Comparison of ENCODE assay signal across 8 cellular contexts in the genomic region with DNA sequence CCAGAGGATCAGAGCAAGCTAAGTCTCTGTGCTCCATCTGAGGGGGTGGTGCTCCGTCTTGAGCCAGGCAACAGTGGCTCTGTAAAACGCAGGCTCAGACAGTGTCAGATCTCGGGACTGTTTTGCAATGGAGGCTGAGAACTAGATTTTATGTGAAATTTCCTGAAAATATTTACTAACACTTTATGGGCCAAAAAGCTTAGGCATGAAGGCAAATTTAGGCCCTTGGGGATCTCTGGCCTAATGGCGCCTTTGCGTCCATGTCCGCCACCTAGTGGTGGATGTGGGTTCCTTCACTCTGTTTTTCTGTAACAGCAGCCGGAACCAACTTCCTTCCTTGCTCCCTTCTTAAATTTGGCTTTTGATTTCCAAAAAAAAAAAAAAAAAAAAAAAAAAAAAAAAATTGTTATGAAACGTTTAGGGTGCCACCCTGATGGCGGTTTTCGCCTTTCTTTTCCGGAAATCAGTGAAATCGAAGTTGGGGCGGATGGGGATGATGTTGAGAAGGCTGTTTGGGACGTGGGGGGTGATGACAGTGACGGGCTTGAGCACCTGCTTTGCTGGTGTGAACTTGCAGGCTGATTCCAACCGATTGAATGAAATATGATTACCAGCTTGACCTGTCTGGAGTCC. TPM values are rescaled to one million over a fixed set of nuclear protein-coding genes. Genes with fewer than 3 reads are reported as not detected.
A peak's percentile ranks its signal among the peaks of the same experiment; 100 is the strongest.
DNase-seq lines count a peak whose midpoint lies in the region; ATAC-seq, FAIRE-seq and TF ChIP-seq lines count a peak whose summit lies in the region.

No MANE protein-coding gene starts in this region.

- H3K4me2 ChIP-seq in OCI-LY7 (ENCODE audit: low read length), result no peak overlapping the region

- H3K9me3 ChIP-seq in OCI-LY7 (ENCODE audit: low read length), result no peaks in the 10 kb centered on the region
- peaks cover 0 to 23% (median 5%) of the 10 kb centered on the region in 11 donors for H3K9me3 ChIP-seq in heart right ventricle
- H3K9me3 ChIP-seq in small intestine (ENCODE audit: control insufficient read depth, low read depth), result no peaks in the 10 kb centered on the region

- 38 to 40% methylated on average over 16 of the region's 16 CpGs for WGBS in heart right ventricle, 2 donors
- WGBS in small intestine, 3 donors, result 42 to 46% (median 46%) methylated on average over 16 of the region's 16 CpGs

- H3K4me3 ChIP-seq in OCI-LY7 (ENCODE audit: low read depth, low read length, poor library complexity, severe bottlenecking), result no peak overlapping the region
- no peak overlapping the region for H3K4me3 ChIP-seq in heart right ventricle
- no peak overlapping the region for H3K4me3 ChIP-seq in small intestine (ENCODE audit: low read depth in 1 of 2, low read length in 2 of 2)

- H3K27me3 ChIP-seq in heart right ventricle, result peaks cover 0 to 1% (median 0%) of the 10 kb centered on the region in 7 donors
- H3K27me3 ChIP-seq in small intestine (ENCODE audit: control insufficient read depth in 2 of 2, insufficient read depth in 2 of 2, low read length in 2 of 2), result no peaks in the 10 kb centered on the region

- ATAC-seq in HG02870 (IDR thresholded peaks at IDR 0.05; ENCODE audit: unreplicated experiment) (peak; percentile 74), heart right ventricle (peak; percentile 46 to 79 (median 60)), HG03135 (IDR thresholded peaks at IDR 0.05; ENCODE audit: unreplicated experiment) (no peak)

- CTCF ChIA-PET in OCI-LY7 (lab: Charles Lee; ENCODE audit: unreplicated experiment), result interaction anchor here (2.2 kb wide), 1 partner anchor 13 kb away, joined by 10 read pairs; a partner anchor contains a TSS

- H3K4me1 ChIP-seq in OCI-LY7 (ENCODE audit: insufficient read depth, low read length, poor library complexity, severe bottlenecking), result no peaks in the 10 kb centered on the region
- peaks cover 0 to 8% (median 0%) of the 10 kb centered on the region in 9 donors for H3K4me1 ChIP-seq in heart right ventricle
- no peaks in the 10 kb centered on the region for H3K4me1 ChIP-seq in small intestine (ENCODE audit: control insufficient read depth in 2 of 2, insufficient read depth in 1 of 2, low read depth in 1 of 2, low read length in 1 of 2)

- no peaks in the 10 kb centered on the region for H4K20me1 ChIP-seq in OCI-LY7 (ENCODE audit: insufficient read depth, low read length)

- H3K9me2 ChIP-seq in OCI-LY7 (ENCODE audit: insufficient read depth, low read length), result no peaks in the 10 kb centered on the region

- no peaks in the 10 kb centered on the region for H3K36me3 ChIP-seq in OCI-LY7 (ENCODE audit: insufficient read depth, low read length)
- H3K36me3 ChIP-seq in heart right ventricle, result no peaks in the 10 kb centered on the region
- no peaks in the 10 kb centered on the region for H3K36me3 ChIP-seq in small intestine (ENCODE audit: control insufficient read depth in 2 of 2, insufficient read depth in 2 of 2, low read length in 2 of 2)

- POLR2A ChIA-PET in OCI-LY7 (lab: Charles Lee), result interaction anchor here (3.5 kb wide), 1 partner anchor 14 kb away, joined by 21 read pairs; a partner anchor contains a TSS

- H2AFZ ChIP-seq in OCI-LY7 (ENCODE audit: low read length), result peak overlapping the region; percentile 88; the same call in 1 of the 2 replicates

- DNase-seq in ACHN (peak; percentile 55), GM12892 (ENCODE audit: insufficient read length) (peak; percentile 22), OCI-LY7 (ENCODE audit: low spot score) (peak; percentile 74), heart right ventricle (peak in 1 of 2 donors; percentile 22), small intestine (peak; percentile 42)
- DNase-seq in activated effector memory CD4-positive, alpha-beta T cell treated with anti-CD3 and anti-CD28 coated beads, Interleukin-2, amount 50 U/mL, for 16 hours, result peak; percentile 78

- intact Hi-C loops in OCI-LY7 (cut with micrococcal nuclease; ENCODE audit: unreplicated experiment) (no loop called here), heart right ventricle (cut with DNase I) (loop anchor here in 1 of 10 donors (10.0 kb wide), 1 partner anchor 1893 kb away; no protein-coding TSS in a partner anchor)

- no TSS peak for BruUV-seq in OCI-LY7 (replicated peaks; lab: Mats Ljungman, UMichigan)

- H3K79me2 ChIP-seq in OCI-LY7 (ENCODE audit: insufficient read depth, low read depth, low read length), result no peaks in the 10 kb centered on the region

- TF ChIP-seq CTCF in OCI-LY7 (conservative IDR thresholded peaks at IDR 0.05; ENCODE audit: low read length) (peak; percentile 91), heart right ventricle (IDR thresholded peaks at IDR 0.05) (peak; percentile 70 to 83 (median 79))

- FAIRE-seq in GM12892 (lab: Jason Lieb, UNC) (peak; percentile 84), small intestine (lab: Jason Lieb, UNC) (no peak)

- H3K27ac ChIP-seq in OCI-LY7 (ENCODE audit: low read depth, low read length, poor library complexity, severe bottlenecking) (no peak overlapping the region), heart right ventricle (no peak overlapping the region), small intestine (ENCODE audit: low read depth in 1 of 2, low read length in 1 of 2) (no peak overlapping the region)

- in situ Hi-C loops in ACHN (cut with HindIII; ENCODE audit: low pct_ligation_motif_present, low pct_unique_long_range_greater_than_20kb, low sequenced_read_pairs), result no loop called here

- TF ChIP-seq POLR2A in GM12892 (IDR thresholded peaks at IDR 0.05; ENCODE audit: low read depth, low read length), result no peak

RNA-seq across cellular contexts. Expression of a gene that starts 14.0 kb away (rescaled TPM):
- 42.3 TPM for polyA plus RNA-seq in GM12892 (2012; ENCODE audit: missing spikeins)
- 127 and 130 TPM in 2 replicates for total RNA-seq in OCI-LY7 (2014; rRNA removed; shearing (Covaris generic))
- total RNA-seq in OCI-LY7 (2022) (90.7 and 98.8 TPM in 2 replicates), heart right ventricle (10 to 100 TPM; 54.2 to 76.8 (median 64.1) TPM)
- polyA plus RNA-seq in heart right ventricle (10 to 100 TPM; 32.3 to 50.4 TPM), small intestine (10 to 100 TPM; 30.0 to 39.4 (median 35.8) TPM)
